In the genomic region with DNA sequence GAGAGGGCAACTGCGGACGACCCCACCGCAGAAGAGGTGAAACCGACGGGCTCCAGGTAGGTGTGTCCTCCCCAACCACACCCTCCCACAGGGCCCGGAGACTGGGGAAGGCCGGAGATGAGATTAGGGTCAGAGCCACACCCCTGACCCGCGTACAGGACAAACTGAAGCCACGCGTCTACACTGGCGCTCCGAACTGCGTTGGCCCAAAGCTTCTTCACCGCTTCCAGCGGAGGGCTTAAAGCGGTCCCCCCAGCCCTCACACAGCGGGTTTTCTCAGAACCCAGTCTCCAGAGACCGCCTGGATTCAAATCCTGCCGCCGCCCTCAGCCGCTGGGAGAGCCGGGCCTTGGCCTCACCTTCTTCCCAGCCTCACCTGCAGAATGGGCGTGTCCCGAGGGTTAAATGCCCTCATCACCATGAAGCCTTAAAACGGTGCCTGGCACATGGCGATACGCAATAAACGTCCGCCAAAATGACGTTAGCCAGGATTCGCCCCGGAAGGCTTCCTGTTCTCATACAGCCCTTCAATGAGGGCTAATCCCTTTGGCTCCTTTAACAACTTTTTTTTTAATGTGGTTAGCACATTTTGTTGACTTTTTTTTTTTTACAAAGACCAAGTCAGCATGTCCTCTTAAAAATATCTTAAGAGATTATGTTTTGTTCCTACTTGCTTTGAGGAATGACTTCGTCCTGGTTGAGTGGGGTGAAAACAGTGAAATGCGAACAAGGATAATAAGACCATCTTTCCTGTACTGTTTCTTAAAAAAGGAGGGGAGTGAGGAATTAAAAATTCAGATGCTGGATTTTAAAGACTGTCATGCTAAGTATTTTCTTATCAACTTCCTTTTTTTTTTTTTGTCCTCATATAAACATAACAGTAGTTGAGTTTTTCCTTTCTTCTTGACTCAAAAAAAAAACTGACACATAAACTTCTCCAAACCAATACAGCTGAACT, we compare ENCODE assay signal across 1 cellular context.
TF ChIP-seq lines count a peak whose summit lies in the region.

No MANE protein-coding gene starts in this region.

TF ChIP-seq in K562, 482 proteins besides CTCF, POLR2A, EP300 and RAD21 (continued from another document and continues in another):
- no peak for TF ChIP-seq FOXK1 (CRISPR knock-in tag; IDR thresholded peaks at IDR 0.05; ENCODE audit: borderline replicate concordance)
- TF ChIP-seq, protein P1, sequence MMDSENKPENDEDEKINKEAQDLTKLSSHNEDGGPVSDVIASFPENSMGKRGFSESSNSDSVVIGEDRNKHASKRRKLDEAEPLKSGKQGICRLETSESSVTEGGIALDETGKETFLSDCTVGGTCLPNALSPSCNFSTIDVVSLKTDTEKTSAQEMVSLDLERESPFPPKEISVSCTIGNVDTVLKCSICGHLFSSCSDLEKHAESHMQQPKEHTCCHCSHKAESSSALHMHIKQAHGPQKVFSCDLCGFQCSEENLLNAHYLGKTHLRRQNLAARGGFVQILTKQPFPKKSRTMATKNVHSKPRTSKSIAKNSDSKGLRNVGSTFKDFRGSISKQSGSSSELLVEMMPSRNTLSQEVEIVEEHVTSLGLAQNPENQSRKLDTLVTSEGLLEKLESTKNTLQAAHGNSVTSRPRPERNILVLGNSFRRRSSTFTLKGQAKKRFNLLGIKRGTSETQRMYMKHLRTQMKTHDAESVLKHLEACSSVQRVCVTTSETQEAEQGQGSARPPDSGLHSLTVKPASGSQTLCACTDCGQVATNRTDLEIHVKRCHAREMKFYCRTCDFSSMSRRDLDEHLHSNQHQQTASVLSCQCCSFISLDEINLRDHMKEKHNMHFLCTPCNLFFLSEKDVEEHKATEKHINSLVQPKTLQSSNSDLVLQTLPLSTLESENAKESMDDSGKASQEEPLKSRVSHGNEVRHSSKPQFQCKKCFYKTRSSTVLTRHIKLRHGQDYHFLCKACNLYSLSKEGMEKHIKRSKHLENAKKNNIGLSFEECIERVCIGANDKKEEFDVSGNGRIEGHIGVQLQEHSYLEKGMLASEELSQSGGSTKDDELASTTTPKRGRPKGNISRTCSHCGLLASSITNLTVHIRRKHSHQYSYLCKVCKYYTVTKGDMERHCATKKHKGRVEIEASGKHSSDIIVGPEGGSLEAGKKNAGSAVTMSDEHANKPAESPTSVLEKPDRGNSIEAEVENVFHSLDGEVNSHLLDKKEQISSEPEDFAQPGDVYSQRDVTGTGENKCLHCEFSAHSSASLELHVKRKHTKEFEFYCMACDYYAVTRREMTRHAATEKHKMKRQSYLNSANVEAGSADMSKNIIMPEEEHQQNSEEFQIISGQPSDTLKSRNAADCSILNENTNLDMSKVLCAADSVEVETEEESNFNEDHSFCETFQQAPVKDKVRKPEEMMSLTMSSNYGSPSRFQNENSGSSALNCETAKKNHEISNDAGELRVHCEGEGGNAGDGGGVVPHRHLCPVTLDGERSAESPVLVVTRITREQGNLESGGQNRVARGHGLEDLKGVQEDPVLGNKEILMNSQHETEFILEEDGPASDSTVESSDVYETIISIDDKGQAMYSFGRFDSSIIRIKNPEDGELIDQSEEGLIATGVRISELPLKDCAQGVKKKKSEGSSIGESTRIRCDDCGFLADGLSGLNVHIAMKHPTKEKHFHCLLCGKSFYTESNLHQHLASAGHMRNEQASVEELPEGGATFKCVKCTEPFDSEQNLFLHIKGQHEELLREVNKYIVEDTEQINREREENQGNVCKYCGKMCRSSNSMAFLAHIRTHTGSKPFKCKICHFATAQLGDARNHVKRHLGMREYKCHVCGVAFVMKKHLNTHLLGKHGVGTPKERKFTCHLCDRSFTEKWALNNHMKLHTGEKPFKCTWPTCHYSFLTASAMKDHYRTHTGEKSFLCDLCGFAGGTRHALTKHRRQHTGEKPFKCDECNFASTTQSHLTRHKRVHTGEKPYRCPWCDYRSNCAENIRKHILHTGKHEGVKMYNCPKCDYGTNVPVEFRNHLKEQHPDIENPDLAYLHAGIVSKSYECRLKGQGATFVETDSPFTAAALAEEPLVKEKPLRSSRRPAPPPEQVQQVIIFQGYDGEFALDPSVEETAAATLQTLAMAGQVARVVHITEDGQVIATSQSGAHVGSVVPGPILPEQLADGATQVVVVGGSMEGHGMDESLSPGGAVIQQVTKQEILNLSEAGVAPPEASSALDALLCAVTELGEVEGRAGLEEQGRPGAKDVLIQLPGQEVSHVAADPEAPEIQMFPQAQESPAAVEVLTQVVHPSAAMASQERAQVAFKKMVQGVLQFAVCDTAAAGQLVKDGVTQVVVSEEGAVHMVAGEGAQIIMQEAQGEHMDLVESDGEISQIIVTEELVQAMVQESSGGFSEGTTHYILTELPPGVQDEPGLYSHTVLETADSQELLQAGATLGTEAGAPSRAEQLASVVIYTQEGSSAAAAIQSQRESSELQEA (IDR thresholded peaks at IDR 0.05; ENCODE audit: low read depth) = no peak
- TF ChIP-seq NRF1 (conservative IDR thresholded peaks at IDR 0.05 in 1 of 2, IDR thresholded peaks at IDR 0.05 in 1 of 2) = peak; percentile 32 to 47; a peak in 2 of 4 replicates
- TF ChIP-seq SIX5 (IDR thresholded peaks at IDR 0.05; ENCODE audit: borderline replicate concordance in 1 of 2, insufficient read depth in 1 of 2, low read depth in 1 of 2, low read length in 2 of 2) = no peak
- peak in 1 of 2 experiments; percentile 74; a peak in 2 of 4 replicates for TF ChIP-seq HDAC1 (IDR thresholded peaks at IDR 0.05)
- no peak for TF ChIP-seq SRSF1 (IDR thresholded peaks at IDR 0.05; ENCODE audit: low read depth, low read length)
- TF ChIP-seq, protein P2, sequence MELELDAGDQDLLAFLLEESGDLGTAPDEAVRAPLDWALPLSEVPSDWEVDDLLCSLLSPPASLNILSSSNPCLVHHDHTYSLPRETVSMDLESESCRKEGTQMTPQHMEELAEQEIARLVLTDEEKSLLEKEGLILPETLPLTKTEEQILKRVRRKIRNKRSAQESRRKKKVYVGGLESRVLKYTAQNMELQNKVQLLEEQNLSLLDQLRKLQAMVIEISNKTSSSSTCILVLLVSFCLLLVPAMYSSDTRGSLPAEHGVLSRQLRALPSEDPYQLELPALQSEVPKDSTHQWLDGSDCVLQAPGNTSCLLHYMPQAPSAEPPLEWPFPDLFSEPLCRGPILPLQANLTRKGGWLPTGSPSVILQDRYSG (tag; conservative IDR thresholded peaks at IDR 0.05; ENCODE audit: low read depth) = no peak; the same call in 1 of the 2 replicates
- TF ChIP-seq U2AF2 (optimal IDR thresholded peaks at IDR 0.05; ENCODE audit: low read depth, low read length) = no peak
- TF ChIP-seq NFATC3 (IDR thresholded peaks at IDR 0.05) = no peak
- peak; percentile 70; the same call in 1 of the 2 replicates for TF ChIP-seq HDAC2 (IDR thresholded peaks at IDR 0.05)
- no peak for TF ChIP-seq ZKSCAN3 (CRISPR knock-in tag; IDR thresholded peaks at IDR 0.05)
- TF ChIP-seq EZH2 (IDR thresholded peaks at IDR 0.05; ENCODE audit: borderline replicate concordance, low read depth, low read length) = no peak
- TF ChIP-seq MXI1 (IDR thresholded peaks at IDR 0.05; ENCODE audit: low read depth, low read length) = peak; percentile 61; the same call in 1 of the 2 replicates
- TF ChIP-seq MCM3 (IDR thresholded peaks at IDR 0.05) = no peak
- TF ChIP-seq, protein P3, sequence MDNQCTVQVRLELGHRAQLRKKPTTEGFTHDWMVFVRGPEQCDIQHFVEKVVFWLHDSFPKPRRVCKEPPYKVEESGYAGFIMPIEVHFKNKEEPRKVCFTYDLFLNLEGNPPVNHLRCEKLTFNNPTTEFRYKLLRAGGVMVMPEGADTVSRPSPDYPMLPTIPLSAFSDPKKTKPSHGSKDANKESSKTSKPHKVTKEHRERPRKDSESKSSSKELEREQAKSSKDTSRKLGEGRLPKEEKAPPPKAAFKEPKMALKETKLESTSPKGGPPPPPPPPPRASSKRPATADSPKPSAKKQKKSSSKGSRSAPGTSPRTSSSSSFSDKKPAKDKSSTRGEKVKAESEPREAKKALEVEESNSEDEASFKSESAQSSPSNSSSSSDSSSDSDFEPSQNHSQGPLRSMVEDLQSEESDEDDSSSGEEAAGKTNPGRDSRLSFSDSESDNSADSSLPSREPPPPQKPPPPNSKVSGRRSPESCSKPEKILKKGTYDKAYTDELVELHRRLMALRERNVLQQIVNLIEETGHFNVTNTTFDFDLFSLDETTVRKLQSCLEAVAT (IDR thresholded peaks at IDR 0.05) = no peak; a peak in 1 of 4 replicates
- peak; percentile 81 for TF ChIP-seq SP1 (CRISPR knock-in tag; IDR thresholded peaks at IDR 0.05)
- no peak for TF ChIP-seq SRSF7 (optimal IDR thresholded peaks at IDR 0.05; ENCODE audit: low read depth, low read length)
- no peak for TF ChIP-seq OTX1 (CRISPR knock-in tag; IDR thresholded peaks at IDR 0.05)
- TF ChIP-seq ZNF217 (CRISPR knock-in tag; IDR thresholded peaks at IDR 0.05) = no peak
- TF ChIP-seq ZSCAN29 (IDR thresholded peaks at IDR 0.05) = peak; percentile 100
- TF ChIP-seq POLR2B (IDR thresholded peaks at IDR 0.05; ENCODE audit: low read depth, partially characterized antibody) = peak; percentile 60
- TF ChIP-seq SMC3 (conservative IDR thresholded peaks at IDR 0.05; ENCODE audit: insufficient read depth, low read depth, low read length) = no peak
- no peak for TF ChIP-seq ZNF764 (CRISPR knock-in tag; IDR thresholded peaks at IDR 0.05; ENCODE audit: low read depth)
- TF ChIP-seq BMI1 (IDR thresholded peaks at IDR 0.05; ENCODE audit: low read length) = no peak
- TF ChIP-seq, protein P4, sequence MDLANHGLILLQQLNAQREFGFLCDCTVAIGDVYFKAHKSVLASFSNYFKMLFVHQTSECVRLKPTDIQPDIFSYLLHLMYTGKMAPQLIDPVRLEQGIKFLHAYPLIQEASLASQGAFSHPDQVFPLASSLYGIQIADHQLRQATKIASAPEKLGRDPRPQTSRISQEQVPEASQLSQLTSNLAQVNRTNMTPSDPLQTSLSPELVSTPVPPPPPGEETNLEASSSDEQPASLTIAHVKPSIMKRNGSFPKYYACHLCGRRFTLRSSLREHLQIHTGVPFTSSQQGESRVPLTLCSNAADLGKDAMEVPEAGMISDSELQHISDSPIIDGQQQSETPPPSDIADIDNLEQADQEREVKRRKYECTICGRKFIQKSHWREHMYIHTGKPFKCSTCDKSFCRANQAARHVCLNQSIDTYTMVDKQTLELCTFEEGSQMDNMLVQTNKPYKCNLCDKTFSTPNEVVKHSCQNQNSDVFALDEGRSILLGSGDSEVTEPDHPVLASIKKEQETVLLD (IDR thresholded peaks at IDR 0.05) = peak; percentile 52; the same call in 1 of the 2 replicates
- TF ChIP-seq SMAD2 (IDR thresholded peaks at IDR 0.05; ENCODE audit: low read depth, low read length) = no peak
- TF ChIP-seq ZNF311 (CRISPR knock-in tag; IDR thresholded peaks at IDR 0.05) = no peak
- TF ChIP-seq, protein P5, sequence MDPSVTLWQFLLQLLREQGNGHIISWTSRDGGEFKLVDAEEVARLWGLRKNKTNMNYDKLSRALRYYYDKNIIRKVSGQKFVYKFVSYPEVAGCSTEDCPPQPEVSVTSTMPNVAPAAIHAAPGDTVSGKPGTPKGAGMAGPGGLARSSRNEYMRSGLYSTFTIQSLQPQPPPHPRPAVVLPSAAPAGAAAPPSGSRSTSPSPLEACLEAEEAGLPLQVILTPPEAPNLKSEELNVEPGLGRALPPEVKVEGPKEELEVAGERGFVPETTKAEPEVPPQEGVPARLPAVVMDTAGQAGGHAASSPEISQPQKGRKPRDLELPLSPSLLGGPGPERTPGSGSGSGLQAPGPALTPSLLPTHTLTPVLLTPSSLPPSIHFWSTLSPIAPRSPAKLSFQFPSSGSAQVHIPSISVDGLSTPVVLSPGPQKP (CRISPR knock-in tag; IDR thresholded peaks at IDR 0.05) = no peak
- TF ChIP-seq TEAD1 (CRISPR knock-in tag; IDR thresholded peaks at IDR 0.05) = no peak
- TF ChIP-seq BRD9 (IDR thresholded peaks at IDR 0.05; ENCODE audit: low read depth, partially characterized antibody) = peak; percentile 46
- no peak for TF ChIP-seq NBN (IDR thresholded peaks at IDR 0.05; ENCODE audit: low read depth)
- no peak for TF ChIP-seq BCL6 (CRISPR knock-in tag; IDR thresholded peaks at IDR 0.05)
- TF ChIP-seq, protein P6, sequence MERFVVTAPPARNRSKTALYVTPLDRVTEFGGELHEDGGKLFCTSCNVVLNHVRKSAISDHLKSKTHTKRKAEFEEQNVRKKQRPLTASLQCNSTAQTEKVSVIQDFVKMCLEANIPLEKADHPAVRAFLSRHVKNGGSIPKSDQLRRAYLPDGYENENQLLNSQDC (CRISPR knock-in tag; IDR thresholded peaks at IDR 0.05) = no peak
- TF ChIP-seq, protein P7, sequence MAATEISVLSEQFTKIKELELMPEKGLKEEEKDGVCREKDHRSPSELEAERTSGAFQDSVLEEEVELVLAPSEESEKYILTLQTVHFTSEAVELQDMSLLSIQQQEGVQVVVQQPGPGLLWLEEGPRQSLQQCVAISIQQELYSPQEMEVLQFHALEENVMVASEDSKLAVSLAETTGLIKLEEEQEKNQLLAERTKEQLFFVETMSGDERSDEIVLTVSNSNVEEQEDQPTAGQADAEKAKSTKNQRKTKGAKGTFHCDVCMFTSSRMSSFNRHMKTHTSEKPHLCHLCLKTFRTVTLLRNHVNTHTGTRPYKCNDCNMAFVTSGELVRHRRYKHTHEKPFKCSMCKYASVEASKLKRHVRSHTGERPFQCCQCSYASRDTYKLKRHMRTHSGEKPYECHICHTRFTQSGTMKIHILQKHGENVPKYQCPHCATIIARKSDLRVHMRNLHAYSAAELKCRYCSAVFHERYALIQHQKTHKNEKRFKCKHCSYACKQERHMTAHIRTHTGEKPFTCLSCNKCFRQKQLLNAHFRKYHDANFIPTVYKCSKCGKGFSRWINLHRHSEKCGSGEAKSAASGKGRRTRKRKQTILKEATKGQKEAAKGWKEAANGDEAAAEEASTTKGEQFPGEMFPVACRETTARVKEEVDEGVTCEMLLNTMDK (IDR thresholded peaks at IDR 0.05; ENCODE audit: borderline replicate concordance, insufficient read depth, low read depth, low read length, poor library complexity, severe bottlenecking) = no peak
- TF ChIP-seq RHOXF2B (CRISPR knock-in tag; conservative IDR thresholded peaks at IDR 0.05) = no peak
- no peak for TF ChIP-seq MAFF (IDR thresholded peaks at IDR 0.05; ENCODE audit: low read length)
- peak; percentile 82 for TF ChIP-seq ATF7 (IDR thresholded peaks at IDR 0.05)
- TF ChIP-seq ETV5 (CRISPR knock-in tag; IDR thresholded peaks at IDR 0.05; ENCODE audit: low read depth) = peak; percentile 71
- TF ChIP-seq NFYB (IDR thresholded peaks at IDR 0.05; ENCODE audit: extremely low read depth, insufficient read length) = no peak
- peak; percentile 48; the same call in 1 of the 2 replicates for TF ChIP-seq ZNF316 (IDR thresholded peaks at IDR 0.05)
- no peak for TF ChIP-seq HMG20A (CRISPR knock-in tag; conservative IDR thresholded peaks at IDR 0.05)
- TF ChIP-seq CREBBP (IDR thresholded peaks at IDR 0.05; ENCODE audit: low read depth, low read length) = no peak
- 0 out of 2 replicates have a peak, but pooled peaks have one; percentile 16 for TF ChIP-seq ZSCAN32 (CRISPR knock-in tag; IDR thresholded peaks at IDR 0.05)
